ENCODE assay signal across 2 cellular contexts in the genomic region with DNA sequence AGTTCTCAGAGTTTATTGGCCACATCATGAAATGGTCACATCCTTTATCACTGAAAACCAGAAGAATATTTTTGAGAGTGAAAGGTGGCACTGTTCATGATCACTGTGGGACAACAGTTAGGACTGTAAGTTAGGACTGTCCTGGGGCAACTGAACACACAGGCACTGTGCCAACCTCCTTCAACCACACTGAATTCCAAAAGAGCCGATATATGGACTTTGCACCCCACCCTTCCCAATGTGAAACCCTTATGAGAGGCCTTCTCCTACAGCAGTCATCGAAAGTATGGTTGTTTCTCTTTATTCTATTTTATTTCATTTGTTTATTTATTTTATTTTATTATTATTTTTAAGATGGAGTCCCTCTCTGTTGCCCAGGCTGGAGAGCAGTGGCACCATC.
TF ChIP-seq lines count a peak whose summit lies in the region.

No MANE protein-coding gene starts in this region.

TF ChIP-seq in SK-N-SH, 30 proteins besides CTCF, POLR2A, EP300 and RAD21:
- TF ChIP-seq, protein P1, sequence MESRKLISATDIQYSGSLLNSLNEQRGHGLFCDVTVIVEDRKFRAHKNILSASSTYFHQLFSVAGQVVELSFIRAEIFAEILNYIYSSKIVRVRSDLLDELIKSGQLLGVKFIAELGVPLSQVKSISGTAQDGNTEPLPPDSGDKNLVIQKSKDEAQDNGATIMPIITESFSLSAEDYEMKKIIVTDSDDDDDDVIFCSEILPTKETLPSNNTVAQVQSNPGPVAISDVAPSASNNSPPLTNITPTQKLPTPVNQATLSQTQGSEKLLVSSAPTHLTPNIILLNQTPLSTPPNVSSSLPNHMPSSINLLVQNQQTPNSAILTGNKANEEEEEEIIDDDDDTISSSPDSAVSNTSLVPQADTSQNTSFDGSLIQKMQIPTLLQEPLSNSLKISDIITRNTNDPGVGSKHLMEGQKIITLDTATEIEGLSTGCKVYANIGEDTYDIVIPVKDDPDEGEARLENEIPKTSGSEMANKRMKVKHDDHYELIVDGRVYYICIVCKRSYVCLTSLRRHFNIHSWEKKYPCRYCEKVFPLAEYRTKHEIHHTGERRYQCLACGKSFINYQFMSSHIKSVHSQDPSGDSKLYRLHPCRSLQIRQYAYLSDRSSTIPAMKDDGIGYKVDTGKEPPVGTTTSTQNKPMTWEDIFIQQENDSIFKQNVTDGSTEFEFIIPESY (IDR thresholded peaks at IDR 0.05; ENCODE audit: borderline replicate concordance, low read depth) = no peak
- TF ChIP-seq, protein P2, sequence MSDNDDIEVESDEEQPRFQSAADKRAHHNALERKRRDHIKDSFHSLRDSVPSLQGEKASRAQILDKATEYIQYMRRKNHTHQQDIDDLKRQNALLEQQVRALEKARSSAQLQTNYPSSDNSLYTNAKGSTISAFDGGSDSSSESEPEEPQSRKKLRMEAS (IDR thresholded peaks at IDR 0.05; ENCODE audit: low read depth) = no peak
- TF ChIP-seq RFX5 (IDR thresholded peaks at IDR 0.05; ENCODE audit: low read length) (no peak), NRF1 (IDR thresholded peaks at IDR 0.05; ENCODE audit: low read depth, low read length) (no peak), CHD2 (IDR thresholded peaks at IDR 0.05; ENCODE audit: low read length, partially characterized antibody) (no peak), RCOR1 (IDR thresholded peaks at IDR 0.05; ENCODE audit: low read length) (no peak), FOXM1 (IDR thresholded peaks at IDR 0.05; ENCODE audit: low read depth) (no peak), RXRA (IDR thresholded peaks at IDR 0.05; ENCODE audit: borderline replicate concordance, low read depth) (no peak), ELF1 (IDR thresholded peaks at IDR 0.05) (no peak), GATA2 (CRISPR knock-in tag; IDR thresholded peaks at IDR 0.05) (no peak), TCF12 (IDR thresholded peaks at IDR 0.05) (no peak), NFIC (IDR thresholded peaks at IDR 0.05; ENCODE audit: borderline replicate concordance) (no peak), MXI1 (IDR thresholded peaks at IDR 0.05; ENCODE audit: low read depth, low read length) (no peak), MEF2A (IDR thresholded peaks at IDR 0.05; ENCODE audit: borderline replicate concordance, low read depth) (no peak), FOXJ3 (CRISPR knock-in tag; IDR thresholded peaks at IDR 0.05) (no peak)
- TF ChIP-seq, protein P3, sequence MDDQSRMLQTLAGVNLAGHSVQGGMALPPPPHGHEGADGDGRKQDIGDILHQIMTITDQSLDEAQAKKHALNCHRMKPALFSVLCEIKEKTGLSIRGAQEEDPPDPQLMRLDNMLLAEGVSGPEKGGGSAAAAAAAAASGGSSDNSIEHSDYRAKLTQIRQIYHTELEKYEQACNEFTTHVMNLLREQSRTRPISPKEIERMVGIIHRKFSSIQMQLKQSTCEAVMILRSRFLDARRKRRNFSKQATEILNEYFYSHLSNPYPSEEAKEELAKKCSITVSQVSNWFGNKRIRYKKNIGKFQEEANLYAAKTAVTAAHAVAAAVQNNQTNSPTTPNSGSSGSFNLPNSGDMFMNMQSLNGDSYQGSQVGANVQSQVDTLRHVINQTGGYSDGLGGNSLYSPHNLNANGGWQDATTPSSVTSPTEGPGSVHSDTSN (IDR thresholded peaks at IDR 0.05) = no peak
- TF ChIP-seq, protein P4, sequence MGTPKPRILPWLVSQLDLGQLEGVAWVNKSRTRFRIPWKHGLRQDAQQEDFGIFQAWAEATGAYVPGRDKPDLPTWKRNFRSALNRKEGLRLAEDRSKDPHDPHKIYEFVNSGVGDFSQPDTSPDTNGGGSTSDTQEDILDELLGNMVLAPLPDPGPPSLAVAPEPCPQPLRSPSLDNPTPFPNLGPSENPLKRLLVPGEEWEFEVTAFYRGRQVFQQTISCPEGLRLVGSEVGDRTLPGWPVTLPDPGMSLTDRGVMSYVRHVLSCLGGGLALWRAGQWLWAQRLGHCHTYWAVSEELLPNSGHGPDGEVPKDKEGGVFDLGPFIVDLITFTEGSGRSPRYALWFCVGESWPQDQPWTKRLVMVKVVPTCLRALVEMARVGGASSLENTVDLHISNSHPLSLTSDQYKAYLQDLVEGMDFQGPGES (IDR thresholded peaks at IDR 0.05; ENCODE audit: low read depth, low read length) = no peak
- TF ChIP-seq, protein P5, sequence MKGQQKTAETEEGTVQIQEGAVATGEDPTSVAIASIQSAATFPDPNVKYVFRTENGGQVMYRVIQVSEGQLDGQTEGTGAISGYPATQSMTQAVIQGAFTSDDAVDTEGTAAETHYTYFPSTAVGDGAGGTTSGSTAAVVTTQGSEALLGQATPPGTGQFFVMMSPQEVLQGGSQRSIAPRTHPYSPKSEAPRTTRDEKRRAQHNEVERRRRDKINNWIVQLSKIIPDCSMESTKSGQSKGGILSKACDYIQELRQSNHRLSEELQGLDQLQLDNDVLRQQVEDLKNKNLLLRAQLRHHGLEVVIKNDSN (IDR thresholded peaks at IDR 0.05; ENCODE audit: borderline replicate concordance, low read depth) = no peak
- TF ChIP-seq, protein P6, sequence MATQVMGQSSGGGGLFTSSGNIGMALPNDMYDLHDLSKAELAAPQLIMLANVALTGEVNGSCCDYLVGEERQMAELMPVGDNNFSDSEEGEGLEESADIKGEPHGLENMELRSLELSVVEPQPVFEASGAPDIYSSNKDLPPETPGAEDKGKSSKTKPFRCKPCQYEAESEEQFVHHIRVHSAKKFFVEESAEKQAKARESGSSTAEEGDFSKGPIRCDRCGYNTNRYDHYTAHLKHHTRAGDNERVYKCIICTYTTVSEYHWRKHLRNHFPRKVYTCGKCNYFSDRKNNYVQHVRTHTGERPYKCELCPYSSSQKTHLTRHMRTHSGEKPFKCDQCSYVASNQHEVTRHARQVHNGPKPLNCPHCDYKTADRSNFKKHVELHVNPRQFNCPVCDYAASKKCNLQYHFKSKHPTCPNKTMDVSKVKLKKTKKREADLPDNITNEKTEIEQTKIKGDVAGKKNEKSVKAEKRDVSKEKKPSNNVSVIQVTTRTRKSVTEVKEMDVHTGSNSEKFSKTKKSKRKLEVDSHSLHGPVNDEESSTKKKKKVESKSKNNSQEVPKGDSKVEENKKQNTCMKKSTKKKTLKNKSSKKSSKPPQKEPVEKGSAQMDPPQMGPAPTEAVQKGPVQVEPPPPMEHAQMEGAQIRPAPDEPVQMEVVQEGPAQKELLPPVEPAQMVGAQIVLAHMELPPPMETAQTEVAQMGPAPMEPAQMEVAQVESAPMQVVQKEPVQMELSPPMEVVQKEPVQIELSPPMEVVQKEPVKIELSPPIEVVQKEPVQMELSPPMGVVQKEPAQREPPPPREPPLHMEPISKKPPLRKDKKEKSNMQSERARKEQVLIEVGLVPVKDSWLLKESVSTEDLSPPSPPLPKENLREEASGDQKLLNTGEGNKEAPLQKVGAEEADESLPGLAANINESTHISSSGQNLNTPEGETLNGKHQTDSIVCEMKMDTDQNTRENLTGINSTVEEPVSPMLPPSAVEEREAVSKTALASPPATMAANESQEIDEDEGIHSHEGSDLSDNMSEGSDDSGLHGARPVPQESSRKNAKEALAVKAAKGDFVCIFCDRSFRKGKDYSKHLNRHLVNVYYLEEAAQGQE (IDR thresholded peaks at IDR 0.05; ENCODE audit: low read depth, low read length) = no peak
TF ChIP-seq in SK-N-SH: peak in this region for 0.

TF ChIP-seq in SK-N-SH treated with all-trans-retinoic acid at 6 μM for 48 hours, 23 proteins besides CTCF, POLR2A, EP300 and RAD21 (continued from another document):
- TF ChIP-seq, protein P7, sequence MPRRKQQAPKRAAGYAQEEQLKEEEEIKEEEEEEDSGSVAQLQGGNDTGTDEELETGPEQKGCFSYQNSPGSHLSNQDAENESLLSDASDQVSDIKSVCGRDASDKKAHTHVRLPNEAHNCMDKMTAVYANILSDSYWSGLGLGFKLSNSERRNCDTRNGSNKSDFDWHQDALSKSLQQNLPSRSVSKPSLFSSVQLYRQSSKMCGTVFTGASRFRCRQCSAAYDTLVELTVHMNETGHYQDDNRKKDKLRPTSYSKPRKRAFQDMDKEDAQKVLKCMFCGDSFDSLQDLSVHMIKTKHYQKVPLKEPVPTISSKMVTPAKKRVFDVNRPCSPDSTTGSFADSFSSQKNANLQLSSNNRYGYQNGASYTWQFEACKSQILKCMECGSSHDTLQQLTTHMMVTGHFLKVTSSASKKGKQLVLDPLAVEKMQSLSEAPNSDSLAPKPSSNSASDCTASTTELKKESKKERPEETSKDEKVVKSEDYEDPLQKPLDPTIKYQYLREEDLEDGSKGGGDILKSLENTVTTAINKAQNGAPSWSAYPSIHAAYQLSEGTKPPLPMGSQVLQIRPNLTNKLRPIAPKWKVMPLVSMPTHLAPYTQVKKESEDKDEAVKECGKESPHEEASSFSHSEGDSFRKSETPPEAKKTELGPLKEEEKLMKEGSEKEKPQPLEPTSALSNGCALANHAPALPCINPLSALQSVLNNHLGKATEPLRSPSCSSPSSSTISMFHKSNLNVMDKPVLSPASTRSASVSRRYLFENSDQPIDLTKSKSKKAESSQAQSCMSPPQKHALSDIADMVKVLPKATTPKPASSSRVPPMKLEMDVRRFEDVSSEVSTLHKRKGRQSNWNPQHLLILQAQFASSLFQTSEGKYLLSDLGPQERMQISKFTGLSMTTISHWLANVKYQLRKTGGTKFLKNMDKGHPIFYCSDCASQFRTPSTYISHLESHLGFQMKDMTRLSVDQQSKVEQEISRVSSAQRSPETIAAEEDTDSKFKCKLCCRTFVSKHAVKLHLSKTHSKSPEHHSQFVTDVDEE (CRISPR knock-in tag; IDR thresholded peaks at IDR 0.05) = no peak
TF ChIP-seq in SK-N-SH treated with all-trans-retinoic acid at 6 μM for 48 hours: peak in this region for 0.
